In genomic region chr19:36771275-36772231, GRCh38 we compare ENCODE assay signal across 8 cellular contexts. TPM values are rescaled to one million over a fixed set of nuclear protein-coding genes. Genes with fewer than 3 reads are reported as not detected.
DNase-seq lines count a peak whose midpoint lies in the region; ATAC-seq and TF ChIP-seq lines count a peak whose summit lies in the region.

No MANE protein-coding gene starts in this region.

- peaks cover 0 to 27% (median 10%) of the 10 kb centered on the region in 7 donors for H3K9me3 Mint-ChIP-seq in CD4-positive, CD25-positive, alpha-beta regulatory T cell

- peaks cover 4 to 28% (median 21%) of the 10 kb centered on the region in 4 donors for H3K4me1 Mint-ChIP-seq in CD4-positive, CD25-positive, alpha-beta regulatory T cell

- DNase-seq in CD4-positive, CD25-positive, alpha-beta regulatory T cell = peak in 1 of 3 donors; percentile 63
- DNase-seq in GM23248 (peak; percentile 92), Panc1 (ENCODE audit: low read depth, low spot score) (peak; percentile 67), breast epithelium (ENCODE audit: low spot score in 2 of 2) (peak; percentile 62 to 73), iPS-NIHi11 (ENCODE audit: low spot score) (peak; percentile 59)

- H3K9me3 ChIP-seq in CD4-positive, CD25-positive, alpha-beta regulatory T cell (ENCODE audit: control insufficient read depth in 2 of 2, low read length in 2 of 2) = peaks cover 15 to 48% of the 10 kb centered on the region in 2 experiments
- H3K9me3 ChIP-seq in GM23248 (ENCODE audit: low read depth) = no peaks in the 10 kb centered on the region
- peaks cover 29% of the 10 kb centered on the region; the same call in 1 of the 2 replicates for H3K9me3 ChIP-seq in Panc1 (ENCODE audit: control insufficient read depth, insufficient read depth, low read depth, low read length)
- H3K9me3 ChIP-seq in breast epithelium = peaks cover 30 to 33% of the 10 kb centered on the region in 2 donors
- H3K9me3 ChIP-seq in skeletal muscle tissue (ENCODE audit: control insufficient read depth in 3 of 3, low read length in 3 of 3) = peaks cover 2 to 17% (median 3%) of the 10 kb centered on the region in 3 donors

- TSS peak; percentile 90 for BruUV-seq in Panc1 (replicated peaks; lab: Mats Ljungman, UMichigan)

- peaks cover 2% of the 10 kb centered on the region for H3K36me3 ChIP-seq in CD4-positive, CD25-positive, alpha-beta regulatory T cell (ENCODE audit: control insufficient read depth, insufficient read depth, low read length)
- no peaks in the 10 kb centered on the region; the same call in 1 of the 2 replicates for H3K36me3 ChIP-seq in GM23248 (ENCODE audit: low read depth)
- no peaks in the 10 kb centered on the region for H3K36me3 ChIP-seq in Panc1 (ENCODE audit: control insufficient read depth, insufficient read depth, low read length)
- H3K36me3 ChIP-seq in breast epithelium = no peaks in the 10 kb centered on the region
- no peaks in the 10 kb centered on the region for H3K36me3 ChIP-seq in skeletal muscle tissue (ENCODE audit: control insufficient read depth in 3 of 3, insufficient read depth in 3 of 3, low read length in 3 of 3)

- H3K27ac ChIP-seq in CD4-positive, CD25-positive, alpha-beta regulatory T cell (ENCODE audit: insufficient read depth, low read length, poor library complexity, severe bottlenecking) = no peak overlapping the region
- H3K27ac ChIP-seq in GM23248 (peak overlapping the region; percentile 72), Panc1 (ENCODE audit: low read length) (peak overlapping the region; percentile 97), breast epithelium (peak overlapping the region; percentile 84), skeletal muscle tissue (ENCODE audit: low read depth, low read length) (peak overlapping the region; percentile 77)

- H3K9ac ChIP-seq in GM23248 (peak overlapping the region; percentile 86), skeletal muscle tissue (ENCODE audit: low read depth in 1 of 3, low read length in 3 of 3) (peak overlapping the region; percentile 71 to 77 (median 74))

- H3K27ac Mint-ChIP-seq in CD4-positive, CD25-positive, alpha-beta regulatory T cell = peak overlapping the region; percentile 90 to 98 (median 94)

- POLR2A ChIA-PET in Panc1 (lab: Charles Lee) = interaction anchor here (0.7 kb wide), 7 partner anchors 10 to 1979 kb away, joined by 3 to 11 read pairs (median 4); no protein-coding TSS in a partner anchor

- CTCF ChIA-PET in Panc1 (lab: Charles Lee) = interaction anchor here (0.6 to 0.7 kb wide), 2 partner anchors 14 to 364 kb away, joined by 3 to 5 read pairs; no protein-coding TSS in a partner anchor

- no peak for TF ChIP-seq POLR2A in breast epithelium (IDR thresholded peaks at IDR 0.05)

- H3K4me1 ChIP-seq in CD4-positive, CD25-positive, alpha-beta regulatory T cell (ENCODE audit: control insufficient read depth, insufficient read depth, low read length, poor library complexity, severe bottlenecking) = peaks cover 21% of the 10 kb centered on the region
- H3K4me1 ChIP-seq in GM23248 (ENCODE audit: insufficient read depth) (no peaks in the 10 kb centered on the region), Panc1 (ENCODE audit: control insufficient read depth, insufficient read depth, low read length) (no peaks in the 10 kb centered on the region), breast epithelium (no peaks in the 10 kb centered on the region), skeletal muscle tissue (ENCODE audit: control insufficient read depth in 3 of 3, insufficient read depth in 3 of 3, low read length in 3 of 3) (peaks cover 7 to 19% (median 14%) of the 10 kb centered on the region in 3 donors)

- no peaks in the 10 kb centered on the region for H3K27me3 Mint-ChIP-seq in CD4-positive, CD25-positive, alpha-beta regulatory T cell

- in situ Hi-C loops in GM23248 (cut with MboI) (no loop called here), Panc1 (cut with HindIII; ENCODE audit: low pct_unique_long_range_greater_than_20kb, low sequenced_read_pairs) (no loop called here)

- peaks cover 38% of the 10 kb centered on the region for H3K79me2 ChIP-seq in GM23248 (ENCODE audit: insufficient read depth)

- peak overlapping the region; percentile 94 for H3K4me2 ChIP-seq in GM23248 (ENCODE audit: unreplicated experiment)

- H3K36me3 Mint-ChIP-seq in CD4-positive, CD25-positive, alpha-beta regulatory T cell = peaks cover 12% of the 10 kb centered on the region

- H4K20me1 ChIP-seq in GM23248 (ENCODE audit: insufficient read depth) = no peaks in the 10 kb centered on the region

- intact Hi-C loops in Panc1 (cut with micrococcal nuclease; ENCODE audit: unreplicated experiment) (no loop called here), breast epithelium (cut with DNase I; ENCODE audit: low total_unique reads) (no loop called here)

- WGBS in GM23248 (ENCODE audit: low coverage in 1 of 2, low lambda C conversion rate in 2 of 2, missing lambda C conversion rate in 2 of 2), 2 experiments = 3 to 4% methylated on average over 27 to 29 of the region's 29 CpGs

- H3F3A ChIP-seq in GM23248 (ENCODE audit: insufficient read depth) = peaks cover 16% of the 10 kb centered on the region; the same call in 1 of the 2 replicates

- peak overlapping the region; percentile 94 to 99 (median 98) for H3K4me3 Mint-ChIP-seq in CD4-positive, CD25-positive, alpha-beta regulatory T cell

- no peaks in the 10 kb centered on the region for H3K9me2 ChIP-seq in GM23248 (ENCODE audit: insufficient read depth)

- peak overlapping the region; percentile 96 for H3K4me3 ChIP-seq in CD4-positive, CD25-positive, alpha-beta regulatory T cell (ENCODE audit: low read depth, low read length)
- H3K4me3 ChIP-seq in GM23248 = peak overlapping the region; percentile 100
- peak overlapping the region; percentile 58 to 80 for H3K4me3 ChIP-seq in Panc1 (ENCODE audit: low read depth in 2 of 2, low read length in 2 of 2)
- peak overlapping the region; percentile 79 to 83 (median 80) for H3K4me3 ChIP-seq in breast epithelium
- peak overlapping the region; percentile 94 to 96 (median 96) for H3K4me3 ChIP-seq in skeletal muscle tissue (ENCODE audit: low read length in 3 of 3)

- peak overlapping the region; percentile 98 for H2AFZ ChIP-seq in GM23248

- no peak for TF ChIP-seq CTCF in Panc1 (IDR thresholded peaks at IDR 0.05)
- TF ChIP-seq CTCF in breast epithelium (IDR thresholded peaks at IDR 0.05) = no peak

- ATAC-seq in CD4-positive, CD25-positive, alpha-beta regulatory T cell (ENCODE audit: low read depth in 2 of 2) = no peak
- ATAC-seq in Panc1 = no peak
- no peak for ATAC-seq in GM21390 (IDR thresholded peaks at IDR 0.05; ENCODE audit: unreplicated experiment)
- ATAC-seq in GM19467 (IDR thresholded peaks at IDR 0.05; ENCODE audit: unreplicated experiment) = no peak

- H3K27me3 ChIP-seq in CD4-positive, CD25-positive, alpha-beta regulatory T cell (ENCODE audit: control insufficient read depth, insufficient read depth, low read length) = no peaks in the 10 kb centered on the region
- H3K27me3 ChIP-seq in GM23248 (replicated peaks; ENCODE audit: insufficient read depth) (no peaks in the 10 kb centered on the region), Panc1 (ENCODE audit: control insufficient read depth, insufficient read depth, low read length) (no peaks in the 10 kb centered on the region), breast epithelium (no peaks in the 10 kb centered on the region), skeletal muscle tissue (ENCODE audit: control insufficient read depth in 3 of 3, insufficient read depth in 3 of 3, low read length in 3 of 3) (no peaks in the 10 kb centered on the region)

RNA-seq across cellular contexts. Expression of gene ZNF850, which starts 1.1 kb away (rescaled TPM):
- total RNA-seq in CD4-positive, CD25-positive, alpha-beta regulatory T cell = 1.7 TPM
- 1 to 10 TPM in 1 of 4 donors, under 1 TPM in 3; 0.47 to 1.7 (median 0.65) TPM for polyA plus RNA-seq in CD4-positive, CD25-positive, alpha-beta regulatory T cell
- total RNA-seq in GM23248 (2014; rRNA removed; shearing (Covaris generic)) = 1.2 and 1.5 TPM in 2 replicates
- 0.29 and 0.75 TPM in 2 replicates for polyA plus RNA-seq in GM23248 (2016; fragmentation: Nextera tagmentation; extraction: Ambion mirVana)
- total RNA-seq in Panc1 (2021; ENCODE audit: unreplicated experiment) = 15.3 TPM
- polyA plus RNA-seq in Panc1 (2012; ENCODE audit: insufficient read length) = 0.96 TPM
- 1 to 10 TPM; 2.3 to 8.5 (median 2.4) TPM for total RNA-seq in breast epithelium
- 3.7 TPM for total RNA-seq in skeletal muscle tissue
